ENCODE assay signal across 8 cellular contexts in genomic region chr5:181052928-181053759, GRCh38. TPM values are rescaled to one million over a fixed set of nuclear protein-coding genes. Genes with fewer than 3 reads are reported as not detected.
DNase-seq lines count a peak whose midpoint lies in the region; ATAC-seq and TF ChIP-seq lines count a peak whose summit lies in the region.

No MANE protein-coding gene starts in this region.

- H3K36me3 Mint-ChIP-seq in GM23338 (ENCODE audit: low read depth), result no peaks in the 10 kb centered on the region; the same call in 2 of the 3 replicates
- H3K36me3 Mint-ChIP-seq in activated naive CD4-positive, alpha-beta T cell treated with anti-CD3 and anti-CD28 coated beads, Interleukin-2, amount 50 U/mL, for 24 hours, result no peaks in the 10 kb centered on the region

- WGBS in spleen, 5 donors, result 1 to 2% (median 2%) methylated on average over 40 to 111 of the region's 111 CpGs

- H3K27ac ChIP-seq in A673 (ENCODE audit: low read depth, low read length, poor library complexity, severe bottlenecking), result no peak overlapping the region
- H3K27ac ChIP-seq in GM23338 (ENCODE audit: low read depth), result no peak overlapping the region
- H3K27ac ChIP-seq in iPS-18a (ENCODE audit: low read length), result no peak overlapping the region
- H3K27ac ChIP-seq in spleen, result peak overlapping the region; percentile 51 to 89 (median 82)
- no peak overlapping the region for H3K27ac ChIP-seq in PC-9

- H3K4me3 ChIP-seq in A673 (ENCODE audit: low read depth, low read length, poor library complexity, severe bottlenecking), result peak overlapping the region; percentile 34
- peak overlapping the region; percentile 82 for H3K4me3 ChIP-seq in GM23338
- H3K4me3 ChIP-seq in iPS-18a (ENCODE audit: low read length), result peak overlapping the region; percentile 85
- H3K4me3 ChIP-seq in spleen, result peak overlapping the region; percentile 34 to 80 (median 56)
- H3K4me3 ChIP-seq in PC-9, result no peak overlapping the region

- H3K9ac ChIP-seq in iPS-18a (ENCODE audit: low read length), result no peak overlapping the region

- no peak for TF ChIP-seq POLR2A in spleen (IDR thresholded peaks at IDR 0.05)

- BruUV-seq in A673 (replicated peaks; lab: Mats Ljungman, UMichigan) (no TSS peak), PC-9 (replicated peaks; lab: Mats Ljungman, UMichigan) (no TSS peak)

- H3K9me2 ChIP-seq in GM23338 (ENCODE audit: insufficient read depth) (no peaks in the 10 kb centered on the region), PC-9 (ENCODE audit: insufficient read depth) (no peaks in the 10 kb centered on the region)

- ATAC-seq in GM23338 (peak; percentile 46), GM21423 (IDR thresholded peaks at IDR 0.05; ENCODE audit: unreplicated experiment) (no peak), HG02623 (IDR thresholded peaks at IDR 0.05; ENCODE audit: unreplicated experiment) (no peak)

- POLR2A ChIA-PET in A673 (lab: Charles Lee; ENCODE audit: low non-redundant PET), result no interaction called here
- POLR2A ChIA-PET in PC-9 (lab: Charles Lee; ENCODE audit: unreplicated experiment), result no interaction called here

- peak overlapping the region; percentile 81 for H3K4me3 Mint-ChIP-seq in GM23338
- peak overlapping the region; percentile 79 for H3K4me3 Mint-ChIP-seq in activated naive CD4-positive, alpha-beta T cell treated with anti-CD3 and anti-CD28 coated beads, Interleukin-2, amount 50 U/mL, for 24 hours

- peaks cover 18% of the 10 kb centered on the region for H3K4me1 Mint-ChIP-seq in GM23338
- peaks cover 18% of the 10 kb centered on the region for H3K4me1 Mint-ChIP-seq in activated naive CD4-positive, alpha-beta T cell treated with anti-CD3 and anti-CD28 coated beads, Interleukin-2, amount 50 U/mL, for 24 hours

- no peaks in the 10 kb centered on the region for H3K9me3 ChIP-seq in A673 (ENCODE audit: low read depth, low read length, poor library complexity, severe bottlenecking)
- H3K9me3 ChIP-seq in iPS-18a (ENCODE audit: control insufficient read depth, low read depth, low read length), result no peaks in the 10 kb centered on the region
- no peaks in the 10 kb centered on the region for H3K9me3 ChIP-seq in spleen
- no peaks in the 10 kb centered on the region for H3K9me3 ChIP-seq in PC-9 (ENCODE audit: insufficient read depth, low read depth)

- no peaks in the 10 kb centered on the region for H3K79me2 ChIP-seq in GM23338 (replicated peaks; ENCODE audit: insufficient read depth)
- H3K79me2 ChIP-seq in PC-9 (ENCODE audit: low read depth), result no peaks in the 10 kb centered on the region

- H2AFZ ChIP-seq in GM23338 (peak overlapping the region; percentile 97), PC-9 (no peak overlapping the region)

- DNase-seq in A673 (ENCODE audit: low spot score) (no peak), GM23338 (ENCODE audit: low spot score) (peak; percentile 55), spleen (peak; percentile 80), PC-9 (no peak)

- H3F3A ChIP-seq in GM23338 (replicated peaks; ENCODE audit: low read depth), result 0 out of 2 replicates have a peak, but pooled peaks cover 9% of the 10 kb centered on the region
- no peaks in the 10 kb centered on the region for H3F3A ChIP-seq in PC-9 (ENCODE audit: insufficient read depth, low read depth)

- no peaks in the 10 kb centered on the region; the same call in 2 of the 3 replicates for H3K9me3 Mint-ChIP-seq in GM23338
- no peaks in the 10 kb centered on the region for H3K9me3 Mint-ChIP-seq in activated naive CD4-positive, alpha-beta T cell treated with anti-CD3 and anti-CD28 coated beads, Interleukin-2, amount 50 U/mL, for 24 hours

- peaks cover 5% of the 10 kb centered on the region for H4K20me1 ChIP-seq in GM23338 (replicated peaks; ENCODE audit: insufficient read depth)
- no peaks in the 10 kb centered on the region for H4K20me1 ChIP-seq in PC-9 (ENCODE audit: insufficient read depth)

- H3K27ac Mint-ChIP-seq in GM23338, result no peak overlapping the region
- H3K27ac Mint-ChIP-seq in activated naive CD4-positive, alpha-beta T cell treated with anti-CD3 and anti-CD28 coated beads, Interleukin-2, amount 50 U/mL, for 24 hours, result no peak overlapping the region

- H3K27me3 ChIP-seq in A673 (replicated peaks; ENCODE audit: insufficient read depth, low read depth, low read length, poor library complexity) (peaks cover 93% of the 10 kb centered on the region), GM23338 (ENCODE audit: insufficient read depth) (peaks cover 95% of the 10 kb centered on the region), iPS-18a (ENCODE audit: control insufficient read depth, insufficient read depth, low read length) (peaks cover 94% of the 10 kb centered on the region), spleen (replicated peaks in 1 of 7) (peaks cover 0 to 98% (median 30%) of the 10 kb centered on the region in 7 donors), PC-9 (ENCODE audit: insufficient read depth, low read depth) (peaks cover 80% of the 10 kb centered on the region)

- intact Hi-C loops in A673 (cut with micrococcal nuclease; ENCODE audit: unreplicated experiment) (no loop called here), spleen (cut with DNase I; ENCODE audit: low total_unique reads) (no loop called here), PC-9 (cut with micrococcal nuclease; ENCODE audit: unreplicated experiment) (no loop called here)

- CTCF ChIA-PET in A673 (lab: Charles Lee) (no interaction called here), PC-9 (lab: Charles Lee) (no interaction called here)

- H3K36me3 ChIP-seq in A673 (ENCODE audit: insufficient read depth, low read length, poor library complexity, severe bottlenecking) (no peaks in the 10 kb centered on the region), GM23338 (ENCODE audit: insufficient read depth) (no peaks in the 10 kb centered on the region), iPS-18a (ENCODE audit: control insufficient read depth, low read depth, low read length) (no peaks in the 10 kb centered on the region), spleen (peaks cover 0 to 6% (median 0%) of the 10 kb centered on the region in 6 donors), PC-9 (ENCODE audit: low read depth) (no peaks in the 10 kb centered on the region)

- H3K27me3 Mint-ChIP-seq in GM23338 (ENCODE audit: insufficient read depth, low read depth, poor library complexity), result peaks cover 79% of the 10 kb centered on the region
- H3K27me3 Mint-ChIP-seq in activated naive CD4-positive, alpha-beta T cell treated with anti-CD3 and anti-CD28 coated beads, Interleukin-2, amount 50 U/mL, for 24 hours, result peaks cover 61% of the 10 kb centered on the region

- peak overlapping the region; percentile 96 for H3K4me2 ChIP-seq in GM23338
- no peak overlapping the region for H3K4me2 ChIP-seq in PC-9

- no peak for TF ChIP-seq CTCF in A673 (conservative IDR thresholded peaks at IDR 0.05; ENCODE audit: low read depth, low read length)
- TF ChIP-seq CTCF in GM23338 (conservative IDR thresholded peaks at IDR 0.05; ENCODE audit: low read depth in 2 of 2), result no peak
- TF ChIP-seq CTCF in spleen (IDR thresholded peaks at IDR 0.05 in 8 of 11, conservative IDR thresholded peaks at IDR 0.05 in 3 of 11), result no peak
- TF ChIP-seq CTCF in PC-9 (conservative IDR thresholded peaks at IDR 0.05), result no peak

- H3K4me1 ChIP-seq in A673 (ENCODE audit: insufficient read depth, low read length, poor library complexity, severe bottlenecking), result no peaks in the 10 kb centered on the region
- H3K4me1 ChIP-seq in GM23338 (ENCODE audit: insufficient read depth), result peaks cover 20% of the 10 kb centered on the region
- H3K4me1 ChIP-seq in iPS-18a (ENCODE audit: control insufficient read depth, low read depth, low read length), result peaks cover 11% of the 10 kb centered on the region
- peaks cover 0 to 70% (median 30%) of the 10 kb centered on the region in 6 donors for H3K4me1 ChIP-seq in spleen
- no peaks in the 10 kb centered on the region for H3K4me1 ChIP-seq in PC-9 (replicated peaks; ENCODE audit: insufficient read depth)

TF ChIP-seq in GM23338, 12 proteins besides CTCF, POLR2A, EP300 and RAD21:
- TF ChIP-seq EZH2phosphoT487 (IDR thresholded peaks at IDR 0.05; ENCODE audit: unreplicated experiment), result peak; percentile 69
- no peak for TF ChIP-seq NANOG (IDR thresholded peaks at IDR 0.05; ENCODE audit: borderline replicate concordance)

RNA-seq across cellular contexts. Expression of gene BTNL9, which starts 13.1 kb away (rescaled TPM):
- not detected in 2 replicates for total RNA-seq in A673 (2021)
- 2.8 and 3.4 TPM in 2 replicates for total RNA-seq in GM23338 (2014; rRNA removed; shearing (Covaris generic))
- polyA plus RNA-seq in GM23338 (2016; fragmentation: Nextera tagmentation; extraction: Ambion mirVana), result 0.21 and 0.37 TPM in 2 replicates
- total RNA-seq in spleen, result 100 to 1,000 TPM in 1 of 7 donors, 10 to 100 TPM in 6; 41.6 to 123 (median 86.3) TPM
- 10 to 100 TPM; 17.2 to 91.1 (median 32.6) TPM for polyA plus RNA-seq in spleen
- not detected in 2 replicates for total RNA-seq in PC-9 (2021)

Comparison
In these comparisons a context has a peak if more than half of its experiments do, and no peak if none do; other contexts are left out.
1. DNase-seq: peak in GM23338 (single experiment) and spleen (single experiment); none in A673 (single experiment) and PC-9 (0 of 2).
2. H3K27ac ChIP-seq: peak in spleen (8 of 8); none in A673 (single experiment), GM23338 (single experiment), iPS-18a (single experiment) and PC-9 (single experiment).